Comparison of ENCODE assay signal across 31 cellular contexts in genomic region chr16:52074133-52074532, GRCh38.
"Had no signal": no experiment of that assay in that cellular context is flagged by ENCODE, and none has a peak within 500 bp of the region (broad histone marks: within the 10 kb centered on the region; RNA-seq: fewer than 3 reads in every experiment).

No MANE protein-coding gene starts in this region.

- H3K9me3 Mint-ChIP-seq: dendritic cell treated with granulocyte-macrophage colony-stimulating factor and Interleukin-4, amounts not matched to agents 40 ng/mL and 50 ng/mL, for 4 days; endodermal cell had no signal

- DNase-seq: activated B cell treated with CpG ODN at 0.5 μM for 24 hours; activated CD4-positive, alpha-beta T cell treated with anti-CD3 and anti-CD28 coated beads for 48 hours; activated CD4-positive, alpha-beta T cell treated with anti-CD3 and anti-CD28 coated beads, Interleukin-2, amount 50 U/mL, for 1 hour; activated CD4-positive, alpha-beta T cell treated with anti-CD3 and anti-CD28 coated beads, Interleukin-2, amount 50 U/mL, for 48 hours; activated CD8-positive, alpha-beta memory T cell treated with anti-CD3 and anti-CD28 coated beads for 24 hours; activated CD8-positive, alpha-beta T cell treated with anti-CD3 and anti-CD28 coated beads for 36 hours; activated effector memory CD4-positive, alpha-beta T cell treated with Interleukin-2 at 50 U/mL for 16 hours; activated gamma-delta T cell treated with Interleukin-2 at 50 U/mL for 16 hours; activated naive CD4-positive, alpha-beta T cell treated with anti-CD3 and anti-CD28 coated beads, Interleukin-2, amount 50 U/mL, for 16 hours; activated naive CD4-positive, alpha-beta T cell treated with Interleukin-2 at 50 U/mL for 16 hours; activated T-cell treated with anti-CD3 and anti-CD28 coated beads, Interleukin-2, amount 50 U/mL, for 4 hours; amniotic stem cell; anterior cingulate cortex; brain microvascular endothelial cell; dorsolateral prefrontal cortex; effector memory CD4-positive, alpha-beta T cell; endodermal cell; erythroblast; foreskin fibroblast; gastrocnemius medialis; glutamatergic neuron; heart left ventricle; T-helper 17 cell; T1000; WERI-Rb-1 had no signal

- H3K9me3 ChIP-seq: gastrocnemius medialis, heart left ventricle had no signal

- H3K27me3 Mint-ChIP-seq: activated B cell treated with CpG ODN at 0.5 μM for 24 hours; activated CD8-positive, alpha-beta T cell treated with anti-CD3 and anti-CD28 coated beads for 36 hours; central memory CD8-positive, alpha-beta T cell; dendritic cell treated with granulocyte-macrophage colony-stimulating factor and Interleukin-4, amounts not matched to agents 40 ng/mL and 50 ng/mL, for 4 days; T-helper 17 cell had no signal

- H3K4me1 ChIP-seq: gastrocnemius medialis, heart left ventricle had no signal

- H3K36me3 Mint-ChIP-seq: activated naive CD8-positive, alpha-beta T cell had no signal

- H3K4me3 Mint-ChIP-seq: activated B cell treated with CpG ODN at 0.5 μM for 24 hours; activated CD8-positive, alpha-beta T cell treated with anti-CD3 and anti-CD28 coated beads for 36 hours; activated naive CD8-positive, alpha-beta T cell; activated T-cell treated with anti-CD3 and anti-CD28 coated beads, Interleukin-2, amount 50 U/mL, for 4 hours; activated T-helper 17 cell treated with anti-CD3 and anti-CD28 coated beads, Interleukin-2, amount 50 U/mL, for 72 hours; central memory CD8-positive, alpha-beta T cell; dendritic cell treated with granulocyte-macrophage colony-stimulating factor and Interleukin-4, amounts not matched to agents 40 ng/mL and 50 ng/mL, for 4 days; endodermal cell; T-helper 17 cell; T-helper 2 cell treated with Interferon-gamma antibody and Interleukin-4, amounts not matched to agents 5 μg/mL and 100 μg/mL, for 36 hours had no signal

- H3K27ac Mint-ChIP-seq: activated B cell treated with CpG ODN at 0.5 μM for 24 hours; activated CD8-positive, alpha-beta T cell treated with anti-CD3 and anti-CD28 coated beads for 36 hours; activated naive CD8-positive, alpha-beta T cell; activated T-helper 17 cell treated with anti-CD3 and anti-CD28 coated beads, Interleukin-2, amount 50 U/mL, for 72 hours; dendritic cell treated with granulocyte-macrophage colony-stimulating factor and Interleukin-4, amounts not matched to agents 40 ng/mL and 50 ng/mL, for 4 days; endodermal cell; T-helper 17 cell; T-helper 2 cell treated with Interferon-gamma antibody and Interleukin-4, amounts not matched to agents 5 μg/mL and 100 μg/mL, for 36 hours had no signal

- H3K4me3 ChIP-seq: coronary artery, dorsolateral prefrontal cortex, gastrocnemius medialis, heart left ventricle had no signal

- H3K27ac ChIP-seq: brain microvascular endothelial cell, coronary artery, dorsolateral prefrontal cortex, gastrocnemius medialis, heart left ventricle, WERI-Rb-1 had no signal

- H3K36me3 ChIP-seq: brain microvascular endothelial cell, gastrocnemius medialis, heart left ventricle, WERI-Rb-1 had no signal

- H3K4me1 Mint-ChIP-seq: activated B cell treated with CpG ODN at 0.5 μM for 24 hours; activated T-helper 17 cell treated with anti-CD3 and anti-CD28 coated beads, Interleukin-2, amount 50 U/mL, for 72 hours; central memory CD8-positive, alpha-beta T cell; T-helper 17 cell had no signal

- H3K27me3 ChIP-seq: brain microvascular endothelial cell, dorsolateral prefrontal cortex, gastrocnemius medialis, heart left ventricle had no signal
